In genomic region chr14:23281247-23281646, GRCh38 we compare ENCODE assay signal across 35 cellular contexts. TPM values are rescaled to one million over a fixed set of nuclear protein-coding genes. Genes with fewer than 3 reads are reported as not detected.
"Had no signal": no experiment of that assay in that cellular context is flagged by ENCODE, and none has a peak within 500 bp of the region (broad histone marks: within the 10 kb centered on the region; RNA-seq: fewer than 3 reads in every experiment).

No MANE protein-coding gene starts in this region.

- H3K9me3 ChIP-seq: adrenal gland, esophagus muscularis mucosa, gastrocnemius medialis, heart left ventricle had no signal

- H3K4me1 ChIP-seq: foreskin keratinocyte had no signal

- H3K27me3 Mint-ChIP-seq: activated CD4-positive, alpha-beta memory T cell treated with anti-CD3 and anti-CD28 coated beads for 36 hours; activated CD4-positive, alpha-beta T cell treated with anti-CD3 and anti-CD28 coated beads for 36 hours; activated CD4-positive, alpha-beta T cell treated with anti-CD3 and anti-CD28 coated beads, Interleukin-2, amount 10 ng/mL, durations not matched to agents 24 days and 14 days; activated naive CD4-positive, alpha-beta T cell treated with anti-CD3 and anti-CD28 coated beads, Interleukin-2, amount 50 U/mL, for 24 hours; activated naive CD8-positive, alpha-beta T cell treated with anti-CD3 and anti-CD28 coated beads for 36 hours; activated naive CD8-positive, alpha-beta T cell treated with anti-CD3 and anti-CD28 coated beads, Interleukin-2, amount 50 U/mL, for 24 hours; activated T-cell treated with anti-CD3 and anti-CD28 coated beads, Interleukin-2, amount 50 U/mL, for 24 hours; effector memory CD8-positive, alpha-beta T cell; T-helper 17 cell had no signal

- H3K27me3 ChIP-seq: adrenal gland, brain microvascular endothelial cell, esophagus muscularis mucosa, foreskin keratinocyte, gastrocnemius medialis, heart left ventricle had no signal

- H3K4me3 ChIP-seq: adrenal gland, esophagus muscularis mucosa, gastrocnemius medialis, heart left ventricle had no signal

- H3K4me3 Mint-ChIP-seq: activated CD4-positive, alpha-beta memory T cell treated with anti-CD3 and anti-CD28 coated beads for 36 hours; activated CD4-positive, alpha-beta T cell treated with anti-CD3 and anti-CD28 coated beads for 36 hours; activated CD4-positive, alpha-beta T cell treated with anti-CD3 and anti-CD28 coated beads, Interleukin-2, amount 10 ng/mL, durations not matched to agents 24 days and 14 days; activated CD8-positive, alpha-beta T cell treated with anti-CD3 and anti-CD28 coated beads, Interleukin-2, amount 10 ng/mL, durations not matched to agents 7 days and 5 days; activated naive CD4-positive, alpha-beta T cell treated with anti-CD3 and anti-CD28 coated beads, Interleukin-2, amount 50 U/mL, for 24 hours; activated naive CD8-positive, alpha-beta T cell treated with anti-CD3 and anti-CD28 coated beads for 36 hours; activated naive CD8-positive, alpha-beta T cell treated with anti-CD3 and anti-CD28 coated beads, Interleukin-2, amount 50 U/mL, for 24 hours; activated T-cell treated with anti-CD3 and anti-CD28 coated beads, Interleukin-2, amount 50 U/mL, for 24 hours; activated T-cell treated with anti-CD3 and anti-CD28 coated beads, Interleukin-2, amount 50 U/mL, for 72 hours; T-helper 17 cell; T-helper 2 cell treated with Interferon-gamma antibody and Interleukin-4, amounts not matched to agents 5 μg/mL and 100 μg/mL, for 36 hours had no signal

- ATAC-seq: activated CD4-positive, alpha-beta T cell treated with anti-CD3 and anti-CD28 coated beads for 36 hours; activated CD8-positive, alpha-beta T cell treated with anti-CD3 and anti-CD28 coated beads, Interleukin-2, amount 10 ng/mL, durations not matched to agents 7 days and 5 days; activated naive CD8-positive, alpha-beta T cell treated with anti-CD3 and anti-CD28 coated beads, Interleukin-2, amount 50 U/mL, for 24 hours; activated T-cell treated with anti-CD3 and anti-CD28 coated beads, Interleukin-2, amount 50 U/mL, for 72 hours; effector memory CD8-positive, alpha-beta T cell; foreskin keratinocyte; gastrocnemius medialis; heart left ventricle; T-helper 17 cell had no signal

- H3K9me3 Mint-ChIP-seq: activated CD4-positive, alpha-beta memory T cell treated with anti-CD3 and anti-CD28 coated beads for 36 hours; activated CD4-positive, alpha-beta T cell treated with anti-CD3 and anti-CD28 coated beads, Interleukin-2, amount 10 ng/mL, durations not matched to agents 24 days and 14 days; activated naive CD4-positive, alpha-beta T cell treated with anti-CD3 and anti-CD28 coated beads, Interleukin-2, amount 50 U/mL, for 24 hours; activated naive CD8-positive, alpha-beta T cell treated with anti-CD3 and anti-CD28 coated beads for 36 hours; activated naive CD8-positive, alpha-beta T cell treated with anti-CD3 and anti-CD28 coated beads, Interleukin-2, amount 50 U/mL, for 24 hours; activated T-cell treated with anti-CD3 and anti-CD28 coated beads, Interleukin-2, amount 50 U/mL, for 24 hours; activated T-cell treated with anti-CD3 and anti-CD28 coated beads, Interleukin-2, amount 50 U/mL, for 72 hours; effector memory CD8-positive, alpha-beta T cell; T-helper 2 cell treated with Interferon-gamma antibody and Interleukin-4, amounts not matched to agents 5 μg/mL and 100 μg/mL, for 36 hours had no signal

- H3K27ac Mint-ChIP-seq: activated CD4-positive, alpha-beta memory T cell treated with anti-CD3 and anti-CD28 coated beads for 36 hours; activated CD4-positive, alpha-beta T cell treated with anti-CD3 and anti-CD28 coated beads for 36 hours; activated CD4-positive, alpha-beta T cell treated with anti-CD3 and anti-CD28 coated beads, Interleukin-2, amount 10 ng/mL, durations not matched to agents 24 days and 14 days; activated CD8-positive, alpha-beta T cell treated with anti-CD3 and anti-CD28 coated beads, Interleukin-2, amount 10 ng/mL, durations not matched to agents 7 days and 5 days; activated naive CD4-positive, alpha-beta T cell treated with anti-CD3 and anti-CD28 coated beads, Interleukin-2, amount 50 U/mL, for 24 hours; activated naive CD8-positive, alpha-beta T cell treated with anti-CD3 and anti-CD28 coated beads for 36 hours; activated naive CD8-positive, alpha-beta T cell treated with anti-CD3 and anti-CD28 coated beads, Interleukin-2, amount 50 U/mL, for 24 hours; activated T-cell treated with anti-CD3 and anti-CD28 coated beads, Interleukin-2, amount 50 U/mL, for 24 hours; activated T-cell treated with anti-CD3 and anti-CD28 coated beads, Interleukin-2, amount 50 U/mL, for 72 hours; T-helper 17 cell; T-helper 2 cell treated with Interferon-gamma antibody and Interleukin-4, amounts not matched to agents 5 μg/mL and 100 μg/mL, for 36 hours had no signal

- DNase-seq: activated CD4-positive, alpha-beta memory T cell treated with anti-CD3 and anti-CD28 coated beads for 36 hours; activated CD4-positive, alpha-beta T cell treated with anti-CD3 and anti-CD28 coated beads for 36 hours; activated CD4-positive, alpha-beta T cell treated with anti-CD3 and anti-CD28 coated beads, Interleukin-2, amount 10 ng/mL, durations not matched to agents 24 days and 14 days; activated CD4-positive, CD25-positive, alpha-beta regulatory T cell; activated CD4-positive, CD25-positive, alpha-beta regulatory T cell treated with anti-CD3 and anti-CD28 coated beads, Interleukin-2, amount 50 U/mL, for 72 hours; activated CD8-positive, alpha-beta memory T cell treated with anti-CD3 and anti-CD28 coated beads, Interleukin-2, amount 50 U/mL, for 48 hours; activated CD8-positive, alpha-beta T cell treated with anti-CD3 and anti-CD28 coated beads, Interleukin-2, amount 10 ng/mL, durations not matched to agents 7 days and 5 days; activated gamma-delta T cell; activated naive CD4-positive, alpha-beta T cell; activated naive CD8-positive, alpha-beta T cell treated with anti-CD3 and anti-CD28 coated beads for 36 hours; activated naive CD8-positive, alpha-beta T cell treated with anti-CD3 and anti-CD28 coated beads, Interleukin-2, amount 50 U/mL, for 24 hours; activated T-cell treated with anti-CD3 and anti-CD28 coated beads for 4 hours; activated T-cell treated with anti-CD3 and anti-CD28 coated beads, Interleukin-2, amount 50 U/mL, for 24 hours; activated T-cell treated with anti-CD3 and anti-CD28 coated beads, Interleukin-2, amount 50 U/mL, for 72 hours; adrenal gland; brain microvascular endothelial cell; caudate nucleus; cortex of kidney; dermis blood vessel endothelial cell; effector CD4-positive, alpha-beta T cell; effector memory CD8-positive, alpha-beta T cell; erythroblast; foreskin keratinocyte; gastrocnemius medialis; glutamatergic neuron; heart left ventricle; T-helper 1 cell; T-helper 17 cell; T1000 had no signal

- H3K27ac ChIP-seq: adrenal gland, brain microvascular endothelial cell, esophagus muscularis mucosa, foreskin keratinocyte, gastrocnemius medialis, heart left ventricle had no signal

- FAIRE-seq: astrocyte, colon had no signal

- H3K36me3 ChIP-seq: brain microvascular endothelial cell, gastrocnemius medialis had no signal

RNA-seq across cellular contexts. Expression of gene RNF212B, which starts 43.5 kb away (rescaled TPM):
- total RNA-seq: activated CD4-positive, alpha-beta memory T cell treated with anti-CD3 and anti-CD28 coated beads for 36 hours; activated CD4-positive, alpha-beta T cell treated with anti-CD3 and anti-CD28 coated beads for 36 hours; activated CD4-positive, alpha-beta T cell treated with anti-CD3 and anti-CD28 coated beads, Interleukin-2, amount 10 ng/mL, durations not matched to agents 24 days and 14 days; activated CD8-positive, alpha-beta T cell treated with anti-CD3 and anti-CD28 coated beads, Interleukin-2, amount 10 ng/mL, durations not matched to agents 7 days and 5 days; activated naive CD8-positive, alpha-beta T cell treated with anti-CD3 and anti-CD28 coated beads for 36 hours; activated T-cell treated with anti-CD3 and anti-CD28 coated beads, Interleukin-2, amount 50 U/mL, for 72 hours; adrenal gland; astrocyte; chondrocyte; dermis blood vessel endothelial cell; foreskin keratinocyte; gastrocnemius medialis; heart left ventricle had no signal
- polyA plus RNA-seq: adrenal gland, heart left ventricle had no signal
